Comparison of ENCODE assay signal across 27 cellular contexts in the genomic region with DNA sequence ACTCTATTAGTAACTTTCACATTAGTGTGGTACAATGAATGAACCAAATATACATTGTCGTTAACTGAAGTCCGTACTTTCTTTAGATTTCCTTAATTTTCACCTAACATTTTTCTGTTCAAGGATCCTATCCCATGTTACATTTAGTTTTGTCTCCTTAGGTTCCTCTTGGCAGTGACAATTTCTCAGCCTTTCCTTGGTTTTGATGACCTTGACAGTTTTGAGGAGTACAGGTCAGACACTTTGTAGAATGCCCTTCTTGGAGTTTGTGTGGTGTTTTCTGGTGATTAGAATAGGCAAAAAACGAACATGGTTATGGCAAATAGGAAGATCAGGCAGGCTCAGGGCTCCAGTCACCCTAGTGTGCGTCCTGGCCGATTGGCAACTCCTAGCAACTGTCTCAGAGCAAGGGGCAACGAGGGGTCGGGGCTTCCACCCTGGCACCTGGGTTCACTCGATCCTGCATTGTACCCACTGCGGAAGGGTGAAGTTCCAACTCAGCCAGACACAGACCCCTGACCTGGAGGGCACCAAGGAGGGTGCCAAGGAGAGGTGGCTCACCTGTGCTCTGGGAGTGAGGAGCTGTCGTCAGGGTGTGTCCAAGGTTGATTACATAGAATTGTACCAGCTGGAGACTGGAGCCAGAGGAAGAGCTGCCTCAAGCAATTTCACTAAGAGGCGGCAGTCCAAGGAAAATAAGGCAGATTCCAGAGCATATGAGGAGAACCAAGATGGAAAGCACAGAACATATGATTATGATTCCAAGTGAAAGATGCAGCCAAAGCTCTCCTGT. TPM values are rescaled to one million over a fixed set of nuclear protein-coding genes. Genes with fewer than 3 reads are reported as not detected.
DNase-seq lines count a peak whose midpoint lies in the region; ATAC-seq, FAIRE-seq and TF ChIP-seq lines count a peak whose summit lies in the region.
"Had no signal": no experiment of that assay in that cellular context is flagged by ENCODE, and none has a peak within 500 bp of the region (broad histone marks: within the 10 kb centered on the region; RNA-seq: fewer than 3 reads in every experiment).

No MANE protein-coding gene starts in this region.

- H3K4me2 ChIP-seq in A549 (no peak overlapping the region), K562 (ENCODE audit: insufficient read depth, low read length) (no peak overlapping the region)

- peak overlapping the region; percentile 29; the same call in 1 of the 2 replicates for H3K4me3 Mint-ChIP-seq in HFFc6
- H3K4me3 Mint-ChIP-seq: CD4-positive, alpha-beta memory T cell had no signal

- H3K79me2 ChIP-seq in K562 (ENCODE audit: control insufficient read depth, insufficient read depth, low read length) = no peaks in the 10 kb centered on the region

- intact Hi-C loops in K562 (cut with micrococcal nuclease) (no loop called here), left colon (cut with DNase I, micrococcal nuclease) (no loop called here), psoas muscle (cut with DNase I) (no loop called here)

- H3K9me3 ChIP-seq in A549 (no peaks in the 10 kb centered on the region), K562 (replicated peaks; ENCODE audit: control insufficient read depth, insufficient read depth, low read depth, low read length) (no peaks in the 10 kb centered on the region), psoas muscle (no peaks in the 10 kb centered on the region)
- H3K9me3 ChIP-seq: HAP-1 had no signal

- no peak overlapping the region for H3K27ac Mint-ChIP-seq in HFFc6
- H3K27ac Mint-ChIP-seq: CD4-positive, alpha-beta memory T cell had no signal

- H3K9me3 Mint-ChIP-seq in HFFc6 = no peaks in the 10 kb centered on the region
- H3K9me3 Mint-ChIP-seq: CD4-positive, alpha-beta memory T cell had no signal

- POLR2A ChIA-PET in A549 (lab: Yijun Ruan, JAX) = no interaction called here
- POLR2A ChIA-PET in K562 (lab: Yijun Ruan, JAX) = no interaction called here

- H3K27me3 ChIP-seq in K562 (ENCODE audit: control insufficient read depth in 2 of 2, insufficient read depth in 2 of 2, low read length in 2 of 2) = peaks cover 0 to 5% of the 10 kb centered on the region in 2 experiments; a peak in 2 of 5 replicates
- H3K27me3 ChIP-seq in psoas muscle (ENCODE audit: insufficient read depth in 3 of 3, low read length in 2 of 3) = no peaks in the 10 kb centered on the region

- no peaks in the 10 kb centered on the region for H3K36me3 ChIP-seq in K562 (ENCODE audit: control insufficient read depth, insufficient read depth, low read length)
- H3K36me3 ChIP-seq in psoas muscle (ENCODE audit: insufficient read depth in 1 of 2, low read depth in 1 of 2) = no peaks in the 10 kb centered on the region
- H3K36me3 ChIP-seq: HAP-1 had no signal

- in situ Hi-C loops in K562 (cut with MboI) = no loop called here

- H4K20me1 ChIP-seq in K562 (replicated peaks; ENCODE audit: control insufficient read depth, insufficient read depth, low read length) = no peaks in the 10 kb centered on the region

- TF ChIP-seq EP300 in A549 (IDR thresholded peaks at IDR 0.05) = no peak
- no peak for TF ChIP-seq EP300 in K562 (IDR thresholded peaks at IDR 0.05; ENCODE audit: low read length)

- TF ChIP-seq CTCF in A549 (IDR thresholded peaks at IDR 0.05) (no peak), HFFc6 (IDR thresholded peaks at IDR 0.05) (no peak), K562 (IDR thresholded peaks at IDR 0.05 in 2 of 3, conservative IDR thresholded peaks at IDR 0.05 in 1 of 3; ENCODE audit: insufficient read depth in 2 of 3, low read depth in 1 of 3, low read length in 3 of 3) (no peak), psoas muscle (IDR thresholded peaks at IDR 0.05) (no peak)

- CTCF ChIA-PET in A549 (lab: Yijun Ruan, JAX) (interaction anchor here (0.8 to 1.4 kb wide), 3 partner anchors 12 to 38 kb away, joined by 3 to 4 read pairs (median 3); no protein-coding TSS in a partner anchor), K562 (lab: Yijun Ruan, JAX; ENCODE audit: low intra/inter-chr PET ratio) (no interaction called here)

- peaks cover 45% of the 10 kb centered on the region for H3K36me3 Mint-ChIP-seq in HFFc6 (ENCODE audit: low read depth)
- H3K36me3 Mint-ChIP-seq: CD4-positive, alpha-beta memory T cell had no signal

- TF ChIP-seq POLR2A in A549 (IDR thresholded peaks at IDR 0.05; ENCODE audit: low read length) = no peak
- no peak for TF ChIP-seq POLR2A in K562 (conservative IDR thresholded peaks at IDR 0.05)

- no peak overlapping the region for H3K9ac ChIP-seq in K562 (ENCODE audit: insufficient read depth in 1 of 2, low read depth in 2 of 2, low read length in 2 of 2)

- TF ChIP-seq RAD21 in A549 (conservative IDR thresholded peaks at IDR 0.05 in 1 of 2, IDR thresholded peaks at IDR 0.05 in 1 of 2) = no peak
- no peak for TF ChIP-seq RAD21 in K562 (CRISPR knock-in tag; conservative IDR thresholded peaks at IDR 0.05 in 1 of 2, IDR thresholded peaks at IDR 0.05 in 1 of 2)

- FAIRE-seq in A549 (lab: Jason Lieb, UNC) = peak; percentile 61
- no peak for FAIRE-seq in K562 (lab: Jason Lieb, UNC)
- FAIRE-seq: A204.1, GM12878 had no signal

- H3K4me1 ChIP-seq in A549 (peaks cover 51% of the 10 kb centered on the region), K562 (replicated peaks in 1 of 2; ENCODE audit: control insufficient read depth in 2 of 2, insufficient read depth in 2 of 2, low read length in 2 of 2) (no peaks in the 10 kb centered on the region), psoas muscle (no peaks in the 10 kb centered on the region)

- H3K27me3 Mint-ChIP-seq in HFFc6 (ENCODE audit: insufficient read depth) = peaks cover 5% of the 10 kb centered on the region

- H3K27ac ChIP-seq in A549 = 0 out of 6 replicates have a peak overlapping the region, but pooled peaks of 1 of the 2 experiments have one; percentile 27
- no peak overlapping the region for H3K27ac ChIP-seq in K562 (ENCODE audit: extremely low read depth, low read depth, low read length)
- no peak overlapping the region for H3K27ac ChIP-seq in psoas muscle
- H3K27ac ChIP-seq: HL-60, SK-N-MC had no signal

- H3K4me3 ChIP-seq in A549 (no peak overlapping the region), K562 (no peak overlapping the region), psoas muscle (no peak overlapping the region)
- H3K4me3 ChIP-seq: GM12878, HAP-1, SK-N-MC had no signal

- BruUV-seq in K562 (replicated peaks; lab: Mats Ljungman, UMichigan) = no TSS peak

- DNase-seq in A549 (ENCODE audit: low read depth in 1 of 2, low spot score in 1 of 2) = no peak
- no peak for DNase-seq in HFFc6
- DNase-seq in K562 (ENCODE audit: extremely low read depth in 1 of 4, low spot score in 3 of 4) = no peak
- peak; percentile 36 to 47 for DNase-seq in left colon
- DNase-seq in T-helper 9 cell = no peak
- no peak for DNase-seq in psoas muscle
- DNase-seq: C1 segment of cervical spinal cord, COR-L47, EL, GDM1, GOT3, Kasumi-1, NCI-H1105 treated with DMSO at 0.1 percent for 48 hours, NCI-H146, NCI-H2029, NCI-H446 treated with DMSO at 0.1 percent for 48 hours, NCI-H526, SIG-M5 had no signal

- H3K4me1 Mint-ChIP-seq in HFFc6 (ENCODE audit: low read depth) = peaks cover 55% of the 10 kb centered on the region
- H3K4me1 Mint-ChIP-seq: CD4-positive, alpha-beta memory T cell had no signal

- ATAC-seq in A549 (no peak), K562 (no peak), left colon (peak; percentile 42), GM21360 (IDR thresholded peaks at IDR 0.05; ENCODE audit: unreplicated experiment) (no peak), GM18868 (IDR thresholded peaks at IDR 0.05; ENCODE audit: unreplicated experiment) (no peak), psoas muscle (no peak)
- ATAC-seq: GM12878, Panc1 had no signal

- no peaks in the 10 kb centered on the region for H3K9me1 ChIP-seq in K562 (ENCODE audit: control insufficient read depth, insufficient read depth, low read length)

- H2AFZ ChIP-seq in K562 (ENCODE audit: low read depth, low read length) = no peak overlapping the region

- WGBS in A549 (ENCODE audit: missing lambda C conversion rate) = 81% methylated on average over 10 of the region's 11 CpGs
- 3% methylated on average over 6 of the region's 11 CpGs for WGBS in K562 (ENCODE audit: insufficient coverage, low coverage, missing lambda C conversion rate)
- WGBS in psoas muscle, 3 donors = 72 to 84% (median 79%) methylated on average over 11 of the region's 11 CpGs

TF ChIP-seq in A549, 52 proteins besides CTCF, POLR2A, EP300 and RAD21:
- no peak for TF ChIP-seq BHLHE40 (IDR thresholded peaks at IDR 0.05; ENCODE audit: low read depth, low read length)
- peak; percentile 55 for TF ChIP-seq MAFK (IDR thresholded peaks at IDR 0.05; ENCODE audit: partially characterized antibody)

TF ChIP-seq in K562, 482 proteins besides CTCF, POLR2A, EP300 and RAD21:
- no peak for TF ChIP-seq ADNP (tag; IDR thresholded peaks at IDR 0.05)
- peak; percentile 10; the same call in 1 of the 2 replicates for TF ChIP-seq ZNF316 (IDR thresholded peaks at IDR 0.05)
TF ChIP-seq in K562: peak in this region for 1.

RNA-seq across cellular contexts. Expression of gene PAPSS2, which starts 37.4 kb away (rescaled TPM):
- 27.7 and 37.9 TPM in 2 replicates for polyA plus RNA-seq in A549 (2011; rRNA removed)
- 13.5 and 18.1 TPM in 2 replicates for polyA plus RNA-seq in A549 (2012; cell fraction: cytosol; rRNA removed)
- polyA plus RNA-seq in A549 (2012; cell fraction: nucleus; rRNA removed) = 10.8 and 14.7 TPM in 2 replicates
- polyA plus RNA-seq in A549 (2017; fragmentation: RNase III; extraction: RNeasy Plus Mini Kit Qiagen cat#74134 plus additional on column Dnase treatment) = 29.0 to 32.9 TPM (median 32.8 TPM) in 3 replicates
- polyA minus RNA-seq in A549 (2011; rRNA and poly(A)+ RNA removed) = 19.2 and 22.8 TPM in 2 replicates
- total RNA-seq in HFFc6 (2021; fragmentation: NEBNext Ultra II Directional; extraction: Animal tissue kit (Norgen Biotek cat#: 25700)) = 100 to 1,000 TPM; 388 to 630 (median 429) TPM
- total RNA-seq in K562 (2011; cell fraction: chromatin; rRNA removed; ENCODE audit: low replicate concordance) = not detected in 2 replicates
- total RNA-seq in K562 (2011; cell fraction: nucleolus; rRNA removed) = not detected in 2 replicates
- not detected in 2 replicates for total RNA-seq in K562 (2011; cell fraction: nucleoplasm; rRNA removed)
- total RNA-seq in K562 (2014; rRNA removed) = not detected in 2 replicates
- total RNA-seq in K562 (2014; rRNA removed; fragmentation: Illumina TruSeq; extraction: Trizol) = not detected in 2 replicates
- not detected in 2 replicates for total RNA-seq in K562 (2015; rRNA removed; fragmentation: Illumina TruSeq; extraction: Trizol)
- total RNA-seq in K562 (2021) = 0.22 and 0.29 TPM in 2 replicates
- not detected in 2 replicates for polyA plus RNA-seq in K562 (2011; rRNA removed)
- polyA plus RNA-seq in K562 (2011; cell fraction: cytosol; rRNA removed) = not detected in 2 replicates
- polyA plus RNA-seq in K562 (2011; cell fraction: nucleus; rRNA removed) = 0.03 TPM in 1 of 2 replicates, not detected in the other
- polyA plus RNA-seq in K562 (2012) = 0.04 TPM in 1 of 2 replicates, not detected in the other
- not detected in 2 replicates for polyA plus RNA-seq in K562 (2014; fragmentation: Illumina TruSeq; extraction: Trizol)
- under 1 TPM in 1 of 2 experiments, not detected in 1; 0.01 TPM for polyA plus RNA-seq in K562 (2014; fragmentation: Nextera tagmentation; extraction: Ambion mirVana)
- not detected in 2 replicates for polyA plus RNA-seq in K562 (2014; rRNA removed)
- polyA minus RNA-seq in K562 (2011; rRNA and poly(A)+ RNA removed) = not detected in 2 replicates
- polyA minus RNA-seq in K562 (2011; cell fraction: cytosol; rRNA and poly(A)+ RNA removed) = not detected in 2 replicates
- not detected in 2 replicates for polyA minus RNA-seq in K562 (2011; cell fraction: nucleus; rRNA and poly(A)+ RNA removed)
- 100 to 1,000 TPM; 219 to 322 TPM for total RNA-seq in left colon
- 10 to 100 TPM in 1 of 4 donors, 1 to 10 TPM in 3; 3.8 to 11.0 (median 5.2) TPM for total RNA-seq in psoas muscle
- 1 to 10 TPM; 2.0 to 2.9 (median 2.8) TPM for polyA plus RNA-seq in psoas muscle

Comparison
In these comparisons a context has a peak if more than half of its experiments do, and no peak if none do; other contexts are left out.
1. DNase-seq: peak in left colon (2 of 2); none in A549 (0 of 2), HFFc6 (single experiment), K562 (0 of 4), T-helper 9 cell (single experiment) and psoas muscle (0 of 2).
2. RNA of gene PAPSS2, which starts 37.4 kb away (total RNA-seq): 388 to 630 TPM in HFFc6 and 219 to 322 TPM in left colon; 3.8 to 11.0 TPM in psoas muscle and 0.22 to 0.29 TPM in K562; every median in the first group is over 10 times any median in the second.
3. Of the 35 proteins assayed by ChIP-seq in both K562 and A549: peak only in K562: none; only in A549: MAFK; in both: none; in neither: 34.